In the genomic region with DNA sequence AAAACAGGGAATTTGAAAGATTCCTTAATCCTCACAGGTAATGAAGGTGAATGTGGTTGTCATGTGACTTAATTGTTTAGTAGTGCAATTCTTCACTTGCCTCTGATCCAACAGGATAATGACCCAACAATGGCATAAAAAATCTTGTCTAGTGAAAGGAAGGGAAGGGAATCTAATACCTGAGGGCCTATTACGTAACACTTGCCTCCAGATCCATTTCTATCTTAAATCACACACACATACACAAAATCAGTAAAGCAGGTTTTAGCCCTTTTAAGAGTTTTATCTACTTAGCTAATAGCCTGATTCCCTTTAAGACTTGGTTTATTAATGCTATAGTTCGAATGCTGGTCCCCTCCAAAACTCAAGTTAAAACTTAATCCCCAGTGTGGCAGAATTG, we compare ENCODE assay signal across 26 cellular contexts.
DNase-seq lines count a peak whose midpoint lies in the region; ATAC-seq and TF ChIP-seq lines count a peak whose summit lies in the region.
"Had no signal": no experiment of that assay in that cellular context is flagged by ENCODE, and none has a peak within 500 bp of the region (broad histone marks: within the 10 kb centered on the region; RNA-seq: fewer than 3 reads in every experiment).

No MANE protein-coding gene starts in this region.

- peak; percentile 36 for DNase-seq in NCI-H2171 treated with DMSO at 0.1 percent for 48 hours (lab: John Stamatoyannopoulos, UW)
- DNase-seq in NCI-H2171 (lab: John Stamatoyannopoulos, UW): no peak
- no peak for DNase-seq in IMR-90
- peak; percentile 12 for DNase-seq in Karpas-422
- peak; percentile 2 for DNase-seq in esophagus muscularis mucosa (ENCODE audit: extremely low spot score)
- DNase-seq in activated naive CD4-positive, alpha-beta T cell treated with anti-CD3 and anti-CD28 coated beads for 36 hours: no peak
- DNase-seq: 8988T; ACHN; BE2C; C1 segment of cervical spinal cord; CD4-positive, alpha-beta memory T cell; CD4-positive, CD25-positive, alpha-beta regulatory T cell; CD8-positive, alpha-beta memory T cell; COR-L47; DMS 273 treated with DMSO at 0.1 percent for 48 hours; DMS153; DMS53; DMS79; DND-41; EL; GDM1 had no signal

- POLR2A ChIA-PET in IMR-90 (lab: Charles Lee; ENCODE audit: unreplicated experiment): no interaction called here

- H4K5ac ChIP-seq in IMR-90 (ENCODE audit: low read depth, low read length): no peak overlapping the region

- H4K20me1 ChIP-seq in IMR-90 (ENCODE audit: insufficient read depth, low read length) (no peaks in the 10 kb centered on the region), Karpas-422 (ENCODE audit: insufficient read depth, low read depth, low read length) (no peaks in the 10 kb centered on the region; the same call in 1 of the 2 replicates)
- H4K20me1 ChIP-seq: BLaER1 had no signal

- H2AFZ ChIP-seq in IMR-90 (replicated peaks; ENCODE audit: low read length, poor library complexity) (no peak overlapping the region), Karpas-422 (ENCODE audit: low read length) (no peak overlapping the region)

- no peak overlapping the region for H2BK120ac ChIP-seq in IMR-90 (ENCODE audit: low read depth, low read length)

- H3K23ac ChIP-seq in IMR-90 (ENCODE audit: low read depth, low read length): no peak overlapping the region

- H2AK5ac ChIP-seq in IMR-90 (ENCODE audit: low read depth, low read length): no peak overlapping the region

- H3K9me3 ChIP-seq in IMR-90 (ENCODE audit: control insufficient read depth, insufficient read depth, low read length): no peaks in the 10 kb centered on the region
- no peaks in the 10 kb centered on the region for H3K9me3 ChIP-seq in Karpas-422 (ENCODE audit: low read length)
- peaks cover 0 to 9% (median 0%) of the 10 kb centered on the region in 4 donors for H3K9me3 ChIP-seq in esophagus muscularis mucosa
- H3K9me3 ChIP-seq: BE2C, BLaER1 had no signal

- H3K4me1 ChIP-seq in IMR-90 (ENCODE audit: control insufficient read depth, insufficient read depth, low read length) (no peaks in the 10 kb centered on the region), Karpas-422 (ENCODE audit: low read length) (no peaks in the 10 kb centered on the region), esophagus muscularis mucosa (no peaks in the 10 kb centered on the region)
- H3K4me1 ChIP-seq: BE2C, BLaER1 had no signal

- dilution Hi-C loops in IMR-90 (cut with HindIII; ENCODE audit: low sequenced_read_pairs, unreplicated experiment): no loop called here

- no peak overlapping the region for H3K27ac Mint-ChIP-seq in activated naive CD4-positive, alpha-beta T cell treated with anti-CD3 and anti-CD28 coated beads for 36 hours
- H3K27ac Mint-ChIP-seq: CD14-positive monocyte; CD4-positive, alpha-beta memory T cell; CD4-positive, CD25-positive, alpha-beta regulatory T cell; CD8-positive, alpha-beta memory T cell had no signal

- H3K36me3 ChIP-seq in IMR-90 (ENCODE audit: control insufficient read depth, insufficient read depth, low read length) (no peaks in the 10 kb centered on the region), Karpas-422 (ENCODE audit: insufficient read depth, low read length) (no peaks in the 10 kb centered on the region), esophagus muscularis mucosa (no peaks in the 10 kb centered on the region)
- H3K36me3 ChIP-seq: BE2C, BLaER1 had no signal

- H2BK20ac ChIP-seq in IMR-90 (ENCODE audit: low read depth, low read length): no peak overlapping the region

- H3K4me1 Mint-ChIP-seq in activated naive CD4-positive, alpha-beta T cell treated with anti-CD3 and anti-CD28 coated beads for 36 hours (ENCODE audit: low read depth): no peaks in the 10 kb centered on the region
- H3K4me1 Mint-ChIP-seq: CD14-positive monocyte; CD4-positive, alpha-beta memory T cell; CD4-positive, CD25-positive, alpha-beta regulatory T cell; CD8-positive, alpha-beta memory T cell had no signal

- no peaks in the 10 kb centered on the region for H3K79me2 ChIP-seq in Karpas-422 (ENCODE audit: low read length)

- H3K18ac ChIP-seq in IMR-90 (ENCODE audit: low read depth, low read length): no peak overlapping the region

- no peak for TF ChIP-seq CTCF in IMR-90 (conservative IDR thresholded peaks at IDR 0.05; ENCODE audit: low read depth, low read length)
- TF ChIP-seq CTCF in esophagus muscularis mucosa (IDR thresholded peaks at IDR 0.05): no peak

- H3K56ac ChIP-seq in IMR-90 (ENCODE audit: extremely low read depth, insufficient read depth, low read length): no peak overlapping the region

- H3K9ac ChIP-seq in IMR-90 (ENCODE audit: low read depth, low read length): no peak overlapping the region
- no peak overlapping the region for H3K9ac ChIP-seq in Karpas-422 (ENCODE audit: low read length)
- H3K9ac ChIP-seq: BLaER1 had no signal

- no CpG with 5 or more reads among the region's 2 CpGs for WGBS in IMR-90 (ENCODE audit: extremely low coverage in 2 of 2, insufficient read length in 1 of 2), 2 experiments
- 76% methylated on average over 2 of the region's 2 CpGs for WGBS in esophagus muscularis mucosa

- H3K27ac ChIP-seq in IMR-90 (ENCODE audit: insufficient read depth, low read length) (no peak overlapping the region), Karpas-422 (ENCODE audit: low read length) (no peak overlapping the region), esophagus muscularis mucosa (replicated peaks in 1 of 4) (no peak overlapping the region)
- H3K27ac ChIP-seq: BLaER1 had no signal

- H3K4ac ChIP-seq in IMR-90 (ENCODE audit: low read depth, low read length): no peak overlapping the region

- no peak overlapping the region for H4K8ac ChIP-seq in IMR-90 (ENCODE audit: low read depth in 2 of 2, low read length in 2 of 2)

- CTCF ChIA-PET in IMR-90 (lab: Yijun Ruan, JAX): no interaction called here
- CTCF ChIA-PET in activated naive CD4-positive, alpha-beta T cell treated with anti-CD3 and anti-CD28 coated beads for 36 hours (lab: Charles Lee): no interaction called here

- no peaks in the 10 kb centered on the region for H3K9me2 ChIP-seq in Karpas-422 (replicated peaks; ENCODE audit: insufficient read depth, low read length)

- intact Hi-C loops in IMR-90 (cut with micrococcal nuclease): no loop called here
- intact Hi-C loops in esophagus muscularis mucosa (cut with DNase I): no loop called here
- intact Hi-C loops in activated naive CD4-positive, alpha-beta T cell treated with anti-CD3 and anti-CD28 coated beads for 36 hours (cut with micrococcal nuclease): no loop called here

- no peak for TF ChIP-seq EP300 in esophagus muscularis mucosa (IDR thresholded peaks at IDR 0.05)

- no peak overlapping the region for H4K91ac ChIP-seq in IMR-90 (ENCODE audit: insufficient read depth, low read depth, low read length)

- H3K4me3 Mint-ChIP-seq in activated naive CD4-positive, alpha-beta T cell treated with anti-CD3 and anti-CD28 coated beads for 36 hours: no peak overlapping the region
- H3K4me3 Mint-ChIP-seq: CD14-positive monocyte; CD4-positive, alpha-beta memory T cell; CD4-positive, CD25-positive, alpha-beta regulatory T cell; CD8-positive, alpha-beta memory T cell had no signal

- no peak overlapping the region for H3K14ac ChIP-seq in IMR-90 (replicated peaks; ENCODE audit: low read depth, low read length)

- no peaks in the 10 kb centered on the region for H3K79me1 ChIP-seq in IMR-90 (ENCODE audit: low read depth in 1 of 2, low read length in 2 of 2)

- peaks cover 8% of the 10 kb centered on the region for H3K27me3 Mint-ChIP-seq in activated naive CD4-positive, alpha-beta T cell treated with anti-CD3 and anti-CD28 coated beads for 36 hours (ENCODE audit: low read depth)

- H3K9me3 Mint-ChIP-seq in activated naive CD4-positive, alpha-beta T cell treated with anti-CD3 and anti-CD28 coated beads for 36 hours: no peaks in the 10 kb centered on the region

- in situ Hi-C loops in IMR-90 (cut with MboI; ENCODE audit: low sequenced_read_pairs): no loop called here

- no peak overlapping the region for H2BK5ac ChIP-seq in IMR-90 (ENCODE audit: low read depth, low read length, poor library complexity, severe bottlenecking)

- TF ChIP-seq RAD21 in IMR-90 (IDR thresholded peaks at IDR 0.05; ENCODE audit: low read length): no peak

- H3K27me3 ChIP-seq in IMR-90 (ENCODE audit: control insufficient read depth, insufficient read depth, low read length) (no peaks in the 10 kb centered on the region), Karpas-422 (ENCODE audit: low read length) (no peaks in the 10 kb centered on the region), esophagus muscularis mucosa (no peaks in the 10 kb centered on the region)
- H3K27me3 ChIP-seq: BE2C, BLaER1 had no signal

- BruUV-seq in IMR-90 (replicated peaks; lab: Mats Ljungman, UMichigan): no TSS peak

- no peak overlapping the region for H3K4me2 ChIP-seq in IMR-90 (ENCODE audit: low read depth, low read length)
- no peak overlapping the region for H3K4me2 ChIP-seq in Karpas-422 (ENCODE audit: low read depth, low read length, poor library complexity, severe bottlenecking)
- H3K4me2 ChIP-seq: BLaER1 had no signal

- ATAC-seq in IMR-90 (ENCODE audit: low read depth): no peak
- no peak for ATAC-seq in GM19351 (IDR thresholded peaks at IDR 0.05; ENCODE audit: unreplicated experiment)
- no peak for ATAC-seq in HG03280 (IDR thresholded peaks at IDR 0.05; ENCODE audit: unreplicated experiment)
- ATAC-seq: GM12878 had no signal

- no peak overlapping the region for H2BK15ac ChIP-seq in IMR-90 (ENCODE audit: low read depth, low read length)

- no peak overlapping the region for H2AK9ac ChIP-seq in IMR-90 (replicated peaks; ENCODE audit: low read depth, low read length, poor library complexity)

- no peaks in the 10 kb centered on the region for H3K9me1 ChIP-seq in IMR-90 (ENCODE audit: insufficient read depth, low read length)

- TF ChIP-seq POLR2A in IMR-90 (IDR thresholded peaks at IDR 0.05; ENCODE audit: low read depth, low read length) (no peak), esophagus muscularis mucosa (IDR thresholded peaks at IDR 0.05; ENCODE audit: low read depth) (no peak)

- no peaks in the 10 kb centered on the region for H3K36me3 Mint-ChIP-seq in activated naive CD4-positive, alpha-beta T cell treated with anti-CD3 and anti-CD28 coated beads for 36 hours (ENCODE audit: low read depth)
- H3K36me3 Mint-ChIP-seq: CD14-positive monocyte; CD4-positive, CD25-positive, alpha-beta regulatory T cell had no signal

- H3K4me3 ChIP-seq in IMR-90 (ENCODE audit: insufficient read depth, low read depth, low read length) (no peak overlapping the region), Karpas-422 (ENCODE audit: low read length) (no peak overlapping the region), esophagus muscularis mucosa (no peak overlapping the region)
- H3K4me3 ChIP-seq: BLaER1, GM12878 had no signal

TF ChIP-seq in IMR-90, 13 proteins besides CTCF, POLR2A, EP300 and RAD21 (continues in another document):
- peak; percentile 61 for TF ChIP-seq CEBPB (IDR thresholded peaks at IDR 0.05; ENCODE audit: low read depth, low read length)

Comparison
In these comparisons a context has a peak if more than half of its experiments do, and no peak if none do; other contexts are left out.
1. DNase-seq: peak in NCI-H2171 treated with DMSO at 0.1 percent for 48 hours (single experiment), Karpas-422 (single experiment) and esophagus muscularis mucosa (single experiment); none in NCI-H2171 (single experiment), IMR-90 (single experiment) and activated naive CD4-positive, alpha-beta T cell treated with anti-CD3 and anti-CD28 coated beads for 36 hours (single experiment).